Comparison of ENCODE assay signal across 24 cellular contexts in genomic region chr3:170967682-170968081, GRCh38. TPM values are rescaled to one million over a fixed set of nuclear protein-coding genes. Genes with fewer than 3 reads are reported as not detected.
"Had no signal": no experiment of that assay in that cellular context is flagged by ENCODE, and none has a peak within 500 bp of the region (broad histone marks: within the 10 kb centered on the region; RNA-seq: fewer than 3 reads in every experiment).

No MANE protein-coding gene starts in this region.

- H3K36me3 ChIP-seq: left lung, neutrophil, ovary, right atrium auricular region, thoracic aorta, upper lobe of left lung had no signal

- H3K27me3 ChIP-seq: left lung, neutrophil, ovary, right atrium auricular region, upper lobe of left lung had no signal

- ATAC-seq: foreskin keratinocyte, left lung, psoas muscle, T-helper 17 cell had no signal

- DNase-seq: activated CD4-positive, alpha-beta T cell treated with anti-CD3 and anti-CD28 coated beads for 1 hour; activated CD4-positive, alpha-beta T cell treated with anti-CD3 and anti-CD28 coated beads, Interleukin-2, amount 50 U/mL, for 1 hour; activated CD8-positive, alpha-beta memory T cell treated with anti-CD3 and anti-CD28 coated beads, Interleukin-2, amount 50 U/mL, for 4 hours; activated naive CD4-positive, alpha-beta T cell treated with Interleukin-2 at 50 U/mL for 16 hours; activated naive CD8-positive, alpha-beta T cell treated with anti-CD3 and anti-CD28 coated beads for 36 hours; activated T-cell treated with anti-CD3 and anti-CD28 coated beads, Interleukin-2, amount 50 U/mL, for 48 hours; central memory CD4-positive, alpha-beta T cell; effector memory CD4-positive, alpha-beta T cell; foreskin keratinocyte; kidney; left lung; mammary epithelial cell; ovary; psoas muscle; stimulated activated CD4-positive, alpha-beta T cell treated with anti-CD3 and anti-CD28 coated beads, Interleukin-4, amount 100 ng/mL, for 24 hours; stimulated activated naive CD4-positive, alpha-beta T cell treated with Interleukin-2 at 50 U/mL for 16 hours; T-helper 17 cell; upper lobe of left lung had no signal

- H3K4me3 ChIP-seq: left lung, ovary, psoas muscle, right atrium auricular region, thoracic aorta, upper lobe of left lung had no signal

- H3K9me3 ChIP-seq: left lung, neutrophil, ovary, psoas muscle, right atrium auricular region, thoracic aorta, upper lobe of left lung had no signal

- H3K4me1 ChIP-seq: foreskin keratinocyte, left lung, psoas muscle, right atrium auricular region, upper lobe of left lung had no signal

- H3K27ac ChIP-seq: foreskin keratinocyte, left lung, neutrophil, ovary, psoas muscle, right atrium auricular region, thoracic aorta, upper lobe of left lung had no signal

RNA-seq across cellular contexts. Expression of gene SLC2A2, which starts 58.8 kb away (rescaled TPM):
- total RNA-seq: activated naive CD8-positive, alpha-beta T cell treated with anti-CD3 and anti-CD28 coated beads for 36 hours; astrocyte; dermis microvascular lymphatic vessel endothelial cell; foreskin keratinocyte; left lung; mammary epithelial cell; psoas muscle; right atrium auricular region; T-helper 17 cell; thoracic aorta had no signal
- polyA plus RNA-seq: esophagus, foreskin keratinocyte, mammary epithelial cell, ovary had no signal
